8 cellular contexts compared by ENCODE assay signal in the genomic region with DNA sequence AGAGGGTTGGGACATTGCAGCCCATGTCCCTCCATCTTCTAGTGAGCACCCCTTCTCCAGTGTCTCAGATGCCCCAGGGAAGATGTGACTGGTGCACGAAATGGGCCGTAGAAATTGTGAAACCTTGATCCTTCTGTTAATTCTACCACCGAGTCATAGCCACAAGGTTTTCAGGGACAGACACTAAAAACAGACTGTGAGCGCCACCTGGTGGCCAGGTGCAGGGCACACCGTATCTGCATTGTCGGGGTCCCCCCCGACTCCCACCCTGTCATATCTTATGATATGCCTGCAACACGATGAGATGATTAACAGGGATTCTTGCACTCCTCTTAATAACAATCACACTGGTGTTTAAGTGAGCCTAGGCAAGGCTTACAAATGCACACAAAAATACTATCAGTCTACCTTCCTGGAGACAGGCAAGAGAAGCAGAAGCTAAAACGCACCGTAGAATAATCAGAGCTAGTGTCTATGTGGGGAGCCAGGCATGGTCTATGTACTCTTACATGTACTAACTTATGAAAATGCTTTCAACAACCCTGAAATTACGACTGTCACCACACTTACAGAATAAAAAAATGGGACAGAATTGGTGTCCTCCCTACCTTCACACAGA. TPM values are rescaled to one million over a fixed set of nuclear protein-coding genes. Genes with fewer than 3 reads are reported as not detected.
DNase-seq lines count a peak whose midpoint lies in the region; ATAC-seq lines count a peak whose summit lies in the region.

No MANE protein-coding gene starts in this region.

- no peak overlapping the region for H3K4me3 ChIP-seq in mesendoderm (ENCODE audit: low read length)

- no peak overlapping the region for H4K5ac ChIP-seq in mesendoderm (ENCODE audit: low read length)

- H3K79me2 ChIP-seq in mesendoderm (ENCODE audit: control insufficient read depth, insufficient read depth, low read length), result no peaks in the 10 kb centered on the region

- WGBS in mesendoderm (ENCODE audit: extremely low coverage, insufficient coverage, low lambda C conversion rate), result no CpG with 5 or more reads among the region's 11 CpGs

- no peak overlapping the region for H3K4me2 ChIP-seq in mesendoderm (ENCODE audit: low read length)

- no peaks in the 10 kb centered on the region for H3K4me1 ChIP-seq in mesendoderm (ENCODE audit: control insufficient read depth, low read depth, low read length)

- no peak overlapping the region for H3K9ac ChIP-seq in mesendoderm (ENCODE audit: low read length)

- DNase-seq in NCI-H2196 (lab: John Stamatoyannopoulos, UW; ENCODE audit: unreplicated experiment) (peak; percentile 46), NCI-H2196 treated with DMSO at 0.1 percent for 48 hours (lab: John Stamatoyannopoulos, UW; ENCODE audit: unreplicated experiment) (no peak), NCI-H2107 (lab: John Stamatoyannopoulos, UW) (peak; percentile 59), dermis blood vessel endothelial cell (peak; percentile 72), mesendoderm (peak; percentile 65)
- DNase-seq in activated CD4-positive, alpha-beta T cell treated with anti-CD3 and anti-CD28 coated beads for 48 hours, result peak; percentile 80
- peak; percentile 25 to 26 for DNase-seq in stimulated activated CD8-positive, alpha-beta memory T cell treated with anti-CD3 and anti-CD28 coated beads, Interleukin-15, amount 100 ng/mL, for 4 hours (ENCODE audit: low read depth in 2 of 2)

- no peak overlapping the region for H2BK5ac ChIP-seq in mesendoderm (ENCODE audit: low read length)

- no peak for ATAC-seq in HG03354 (IDR thresholded peaks at IDR 0.05; ENCODE audit: poor library complexity, severe bottlenecking, unreplicated experiment)

- H3K23ac ChIP-seq in mesendoderm (ENCODE audit: low read length), result no peak overlapping the region

- peak overlapping the region; percentile 52 for H3K56ac ChIP-seq in mesendoderm (ENCODE audit: low read length)

- H3K36me3 ChIP-seq in mesendoderm (ENCODE audit: control insufficient read depth, insufficient read depth, low read length), result no peaks in the 10 kb centered on the region

- no peak overlapping the region for H2BK15ac ChIP-seq in mesendoderm (replicated peaks; ENCODE audit: low read depth)

- H3K79me1 ChIP-seq in mesendoderm (ENCODE audit: low read length), result no peaks in the 10 kb centered on the region

- H3K27me3 ChIP-seq in mesendoderm (ENCODE audit: insufficient read depth, low read length, poor library complexity), result no peaks in the 10 kb centered on the region

- no peak overlapping the region for H2AK5ac ChIP-seq in mesendoderm (ENCODE audit: low read length)

- H3K4ac ChIP-seq in mesendoderm (ENCODE audit: low read depth, low read length), result no peak overlapping the region

- no peak overlapping the region for H2BK120ac ChIP-seq in mesendoderm (ENCODE audit: low read depth, low read length)

- no peak overlapping the region for H4K8ac ChIP-seq in mesendoderm (ENCODE audit: low read depth, low read length)

- H3K27ac ChIP-seq in mesendoderm (ENCODE audit: low read depth, low read length), result no peak overlapping the region

- no peak overlapping the region for H3K18ac ChIP-seq in mesendoderm (ENCODE audit: low read length)

RNA-seq across cellular contexts. Expression of a gene that starts 57.8 kb away (rescaled TPM):
- under 0.01 and 0.23 TPM in 2 replicates for total RNA-seq in dermis blood vessel endothelial cell
- polyA plus RNA-seq in mesendoderm (2013, experiment 1 of 2), result 0.48 TPM
- 0.32 TPM for polyA plus RNA-seq in mesendoderm (2013, experiment 2 of 2)
